8 cellular contexts compared by ENCODE assay signal in genomic region chr1:59272507-59272906, GRCh38. TPM values are rescaled to one million over a fixed set of nuclear protein-coding genes. Genes with fewer than 3 reads are reported as not detected.
DNase-seq lines count a peak whose midpoint lies in the region; ATAC-seq, FAIRE-seq and TF ChIP-seq lines count a peak whose summit lies in the region.

No MANE protein-coding gene starts in this region.

- peaks cover 0 to 6% (median 0%) of the 10 kb centered on the region in 7 donors for H3K9me3 Mint-ChIP-seq in CD14-positive monocyte

- no peaks in the 10 kb centered on the region for H3K79me2 ChIP-seq in fibroblast of lung (ENCODE audit: control insufficient read depth, insufficient read depth, low read length)

- H3K36me3 Mint-ChIP-seq in CD14-positive monocyte, result no peaks in the 10 kb centered on the region

- peak overlapping the region in 1 of 7 donors; percentile 36 for H3K27ac Mint-ChIP-seq in CD14-positive monocyte

- H3K9ac ChIP-seq in fibroblast of lung (ENCODE audit: insufficient read depth, low read length) (no peak overlapping the region), kidney (ENCODE audit: low read length in 2 of 2) (no peak overlapping the region)

- H3K4me1 Mint-ChIP-seq in CD14-positive monocyte, result peaks cover 6% of the 10 kb centered on the region

- intact Hi-C loops in CD14-positive monocyte (cut with micrococcal nuclease), result no loop called here
- intact Hi-C loops in kidney (cut with DNase I), result no loop called here

- H3K4me1 ChIP-seq in fibroblast of lung (ENCODE audit: control insufficient read depth, extremely low read depth, insufficient read depth, low read length) (peaks cover 5% of the 10 kb centered on the region), kidney (ENCODE audit: control insufficient read depth in 1 of 2, insufficient read depth in 1 of 2, low read depth in 1 of 2, low read length in 2 of 2) (no peaks in the 10 kb centered on the region)

- H3K4me3 ChIP-seq in fibroblast of lung (replicated peaks in 1 of 4; ENCODE audit: control extremely low read depth in 1 of 4, insufficient read depth in 1 of 4, low read depth in 3 of 4, low read length in 4 of 4) (no peak overlapping the region), kidney (ENCODE audit: low read length in 2 of 2) (no peak overlapping the region)

- H3K27ac ChIP-seq in fibroblast of lung (ENCODE audit: insufficient read depth, low read length) (no peak overlapping the region), kidney (ENCODE audit: low read depth in 2 of 2, low read length in 2 of 2) (no peak overlapping the region)

- no peak for FAIRE-seq in kidney (lab: Jason Lieb, UNC)

- ATAC-seq in GM19043 (IDR thresholded peaks at IDR 0.05; ENCODE audit: low read depth, unreplicated experiment) (peak; percentile 53), HG03378 (IDR thresholded peaks at IDR 0.05; ENCODE audit: unreplicated experiment) (peak; percentile 88)

- peak overlapping the region; percentile 41 for H2AFZ ChIP-seq in fibroblast of lung (ENCODE audit: low read length)

- TF ChIP-seq CTCF in fibroblast of lung (conservative IDR thresholded peaks at IDR 0.05 in 1 of 2, IDR thresholded peaks at IDR 0.05 in 1 of 2; ENCODE audit: low read depth in 1 of 2, low read length in 2 of 2) (no peak), CD14-positive monocyte (IDR thresholded peaks at IDR 0.05) (no peak), kidney (IDR thresholded peaks at IDR 0.05; ENCODE audit: borderline replicate concordance, extremely low read depth, insufficient read depth) (no peak)

- no peaks in the 10 kb centered on the region for H4K20me1 ChIP-seq in fibroblast of lung (ENCODE audit: control insufficient read depth, extremely low read depth, insufficient read depth, low read length)

- no peaks in the 10 kb centered on the region for H3K9me3 ChIP-seq in fibroblast of lung (ENCODE audit: control insufficient read depth, insufficient read depth, low read depth, low read length)
- H3K9me3 ChIP-seq in kidney (ENCODE audit: control insufficient read depth in 1 of 2, low read length in 2 of 2), result no peaks in the 10 kb centered on the region

- H3K36me3 ChIP-seq in fibroblast of lung (ENCODE audit: control insufficient read depth, insufficient read depth, low read length) (no peaks in the 10 kb centered on the region), kidney (ENCODE audit: control insufficient read depth in 1 of 2, insufficient read depth in 2 of 2, low read length in 2 of 2) (no peaks in the 10 kb centered on the region)

- peak overlapping the region; percentile 59 for H3K4me2 ChIP-seq in fibroblast of lung (ENCODE audit: extremely low read depth, insufficient read depth, low read length)

- no peak overlapping the region for H3K4me3 Mint-ChIP-seq in CD14-positive monocyte

- peaks cover 0 to 3% (median 0%) of the 10 kb centered on the region in 3 donors for H3K27me3 Mint-ChIP-seq in CD14-positive monocyte (ENCODE audit: low read depth in 3 of 3)

- peak; percentile 53 for DNase-seq in A172 (ENCODE audit: low spot score)
- DNase-seq in fibroblast of lung (ENCODE audit: low read depth in 2 of 2), result peak; percentile 61 to 69
- no peak for DNase-seq in CD14-positive monocyte (ENCODE audit: low spot score)
- DNase-seq in kidney, result no peak
- no peak for DNase-seq in activated naive CD4-positive, alpha-beta T cell (lab: John Stamatoyannopoulos, UW)
- DNase-seq in middle frontal gyrus (ENCODE audit: extremely low spot score, low spot score), result no peak

- no peaks in the 10 kb centered on the region for H3K27me3 ChIP-seq in fibroblast of lung (ENCODE audit: control insufficient read depth, insufficient read depth, low read length)

RNA-seq across cellular contexts. Expression of gene FGGY, which starts 24.4 kb away (rescaled TPM):
- total RNA-seq in A172 (2014; rRNA removed; shearing (Covaris generic)), result 5.9 and 15.3 TPM in 2 replicates
- 32.1 and 32.4 TPM in 2 replicates for total RNA-seq in fibroblast of lung
- polyA plus RNA-seq in fibroblast of lung, result 9.5 and 9.7 TPM in 2 replicates
- 9.7 and 10.6 TPM in 2 replicates for polyA plus RNA-seq in fibroblast of lung (2012)
- polyA minus RNA-seq in fibroblast of lung (ENCODE audit: low replicate concordance), result 20.0 and 26.2 TPM in 2 replicates
- polyA plus RNA-seq in CD14-positive monocyte, result 1 to 10 TPM; 2.3 to 4.3 TPM
- total RNA-seq in kidney, result 31.0 TPM
- polyA plus RNA-seq in kidney (ENCODE audit: insufficient read depth, low read depth, low replicate concordance), result 11.2 TPM

Comparison
In these comparisons a context has a peak if more than half of its experiments do, and no peak if none do; other contexts are left out.
1. DNase-seq: peak in A172 (single experiment) and fibroblast of lung (2 of 2); none in CD14-positive monocyte (single experiment), kidney (single experiment), activated naive CD4-positive, alpha-beta T cell (0 of 4) and middle frontal gyrus (single experiment).